1 cellular context compared by ENCODE assay signal in the genomic region with DNA sequence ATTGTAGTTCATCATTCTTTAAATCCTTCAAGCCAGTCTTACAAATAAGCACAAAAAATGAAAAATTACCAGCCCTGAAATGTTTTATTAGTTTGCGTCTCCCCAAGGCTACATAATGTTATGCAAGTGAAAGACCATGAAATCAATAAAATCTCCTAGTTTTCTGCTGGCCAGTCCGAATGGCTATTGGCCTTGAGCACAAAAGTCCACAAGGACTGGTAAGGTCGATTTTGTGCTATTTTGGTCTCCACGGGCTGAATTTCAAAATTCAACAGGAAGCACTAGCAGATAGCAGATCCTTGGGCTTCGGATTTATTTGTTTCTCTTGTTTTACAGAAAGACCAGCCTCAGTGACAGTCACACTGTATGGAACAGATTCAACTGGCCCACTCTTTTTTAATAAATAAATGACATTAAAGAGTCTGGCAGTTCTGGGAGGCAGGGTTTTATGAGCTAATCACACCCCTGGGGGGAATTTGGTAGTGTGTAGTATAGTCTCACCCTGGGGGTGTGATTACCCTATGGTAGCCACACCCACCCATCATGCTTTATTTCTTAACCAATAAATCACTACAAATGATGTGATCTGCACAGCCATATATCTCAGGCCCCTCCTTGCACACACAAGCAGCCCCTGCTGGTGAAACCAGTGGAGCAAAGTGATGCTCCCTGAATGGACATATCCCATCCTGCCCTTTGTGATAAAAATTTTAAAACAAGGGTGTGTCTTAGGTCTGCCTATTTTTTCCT.
TF ChIP-seq lines count a peak whose summit lies in the region.

No MANE protein-coding gene starts in this region.

TF ChIP-seq in HEK293, 187 proteins besides CTCF, POLR2A, EP300 and RAD21 (continued from another document):
- TF ChIP-seq ZNF169 (tag by site-specific recombination; IDR thresholded peaks at IDR 0.05) = no peak
TF ChIP-seq in HEK293: peak in this region for 3.
